34 cellular contexts compared by ENCODE assay signal in genomic region chr19:38118176-38118575, GRCh38.
"Had no signal": no experiment of that assay in that cellular context is flagged by ENCODE, and none has a peak within 500 bp of the region (broad histone marks: within the 10 kb centered on the region; RNA-seq: fewer than 3 reads in every experiment).

No MANE protein-coding gene starts in this region.

- H3K27ac Mint-ChIP-seq: activated B cell treated with CpG ODN at 0.5 μM for 24 hours; activated CD4-positive, alpha-beta memory T cell treated with anti-CD3 and anti-CD28 coated beads for 36 hours; activated CD4-positive, alpha-beta T cell treated with anti-CD3 and anti-CD28 coated beads, Interleukin-2, amount 10 ng/mL, durations not matched to agents 24 days and 14 days; activated CD8-positive, alpha-beta T cell treated with anti-CD3 and anti-CD28 coated beads for 36 hours; activated naive CD4-positive, alpha-beta T cell treated with anti-CD3 and anti-CD28 coated beads for 36 hours; activated naive CD8-positive, alpha-beta T cell; activated naive CD8-positive, alpha-beta T cell treated with anti-CD3 and anti-CD28 coated beads, Interleukin-2, amount 10 ng/mL, durations not matched to agents 7 days and 5 days; activated naive CD8-positive, alpha-beta T cell treated with anti-CD3 and anti-CD28 coated beads, Interleukin-2, amount 50 U/mL, for 24 hours; activated T-helper 1 cell treated with anti-CD3 and anti-CD28 coated beads, Interleukin-12 subunit alpha, Interleukin-12 subunit beta, Interleukin-2, Interleukin-4 antibody, amounts not matched to agents 30 ng/mL and 10 ng/mL and 1 ng/mL, durations not matched to agents 14 hours and 24 hours and 36 hours; activated T-helper 17 cell treated with anti-CD3 and anti-CD28 coated beads, Interleukin-2, amount 50 U/mL, for 72 hours; brain; T-helper 1 cell treated with Interleukin-12 subunit alpha and Interleukin-12 subunit beta and Interleukin-4 antibody, amounts not matched to agents 30 μg/mL and 1 μg/mL, for 36 hours; T-helper 2 cell treated with Interferon-gamma antibody and Interleukin-4, amounts not matched to agents 5 μg/mL and 100 μg/mL, for 36 hours had no signal

- H3K4me3 Mint-ChIP-seq: activated B cell treated with CpG ODN at 0.5 μM for 24 hours; activated CD4-positive, alpha-beta memory T cell treated with anti-CD3 and anti-CD28 coated beads for 36 hours; activated CD4-positive, alpha-beta T cell treated with anti-CD3 and anti-CD28 coated beads, Interleukin-2, amount 10 ng/mL, durations not matched to agents 24 days and 14 days; activated CD8-positive, alpha-beta T cell treated with anti-CD3 and anti-CD28 coated beads for 36 hours; activated naive CD4-positive, alpha-beta T cell treated with anti-CD3 and anti-CD28 coated beads for 36 hours; activated naive CD8-positive, alpha-beta T cell; activated naive CD8-positive, alpha-beta T cell treated with anti-CD3 and anti-CD28 coated beads, Interleukin-2, amount 10 ng/mL, durations not matched to agents 7 days and 5 days; activated naive CD8-positive, alpha-beta T cell treated with anti-CD3 and anti-CD28 coated beads, Interleukin-2, amount 50 U/mL, for 24 hours; activated T-helper 1 cell treated with anti-CD3 and anti-CD28 coated beads, Interleukin-12 subunit alpha, Interleukin-12 subunit beta, Interleukin-2, Interleukin-4 antibody, amounts not matched to agents 30 ng/mL and 10 ng/mL and 1 ng/mL, durations not matched to agents 14 hours and 24 hours and 36 hours; activated T-helper 17 cell treated with anti-CD3 and anti-CD28 coated beads, Interleukin-2, amount 50 U/mL, for 72 hours; brain; central memory CD8-positive, alpha-beta T cell; T-helper 1 cell treated with Interleukin-12 subunit alpha and Interleukin-12 subunit beta and Interleukin-4 antibody, amounts not matched to agents 30 μg/mL and 1 μg/mL, for 36 hours; T-helper 2 cell treated with Interferon-gamma antibody and Interleukin-4, amounts not matched to agents 5 μg/mL and 100 μg/mL, for 36 hours had no signal

- DNase-seq: activated B cell treated with CpG ODN at 0.5 μM for 24 hours; activated CD4-positive, alpha-beta memory T cell treated with anti-CD3 and anti-CD28 coated beads for 36 hours; activated CD4-positive, alpha-beta T cell treated with anti-CD3 and anti-CD28 coated beads for 4 hours; activated CD4-positive, alpha-beta T cell treated with anti-CD3 and anti-CD28 coated beads, Interleukin-2, amount 10 ng/mL, durations not matched to agents 24 days and 14 days; activated CD4-positive, alpha-beta T cell treated with anti-CD3 and anti-CD28 coated beads, Interleukin-2, amount 50 U/mL, for 1 hour; activated CD4-positive, alpha-beta T cell treated with anti-CD3 and anti-CD28 coated beads, Interleukin-2, amount 50 U/mL, for 4 hours; activated CD4-positive, CD25-positive, alpha-beta regulatory T cell treated with anti-CD3 and anti-CD28 coated beads, Interleukin-2, amount 50 U/mL, for 72 hours; activated CD8-positive, alpha-beta memory T cell treated with anti-CD3 and anti-CD28 coated beads, Interleukin-2, amount 50 U/mL, for 4 hours; activated CD8-positive, alpha-beta T cell treated with anti-CD3 and anti-CD28 coated beads for 36 hours; activated effector memory CD4-positive, alpha-beta T cell treated with anti-CD3 and anti-CD28 coated beads, Interleukin-2, amount 50 U/mL, for 16 hours; activated gamma-delta T cell treated with Interleukin-2 at 50 U/mL for 16 hours; activated naive CD4-positive, alpha-beta T cell; activated naive CD4-positive, alpha-beta T cell treated with anti-CD3 and anti-CD28 coated beads for 36 hours; activated naive CD4-positive, alpha-beta T cell treated with anti-CD3 and anti-CD28 coated beads, Interleukin-2, amount 50 U/mL, for 16 hours; activated naive CD8-positive, alpha-beta T cell treated with anti-CD3 and anti-CD28 coated beads, Interleukin-2, amount 10 ng/mL, durations not matched to agents 7 days and 5 days; activated naive CD8-positive, alpha-beta T cell treated with anti-CD3 and anti-CD28 coated beads, Interleukin-2, amount 50 U/mL, for 24 hours; activated T-cell treated with anti-CD3 and anti-CD28 coated beads for 4 hours; activated T-cell treated with anti-CD3 and anti-CD28 coated beads, Interleukin-2, amount 50 U/mL, for 1 hour; activated T-cell treated with anti-CD3 and anti-CD28 coated beads, Interleukin-2, amount 50 U/mL, for 48 hours; amygdala; anterior cingulate cortex; caudate nucleus; cerebellar nuclear complex; SW 1271; T-helper 1 cell; T-helper 2 cell; T-helper 9 cell had no signal

- H3K9me3 Mint-ChIP-seq: activated B cell treated with CpG ODN at 0.5 μM for 24 hours; activated CD4-positive, alpha-beta memory T cell treated with anti-CD3 and anti-CD28 coated beads for 36 hours; activated naive CD8-positive, alpha-beta T cell treated with anti-CD3 and anti-CD28 coated beads, Interleukin-2, amount 10 ng/mL, durations not matched to agents 7 days and 5 days; central memory CD8-positive, alpha-beta T cell had no signal

- ATAC-seq: activated CD8-positive, alpha-beta T cell treated with anti-CD3 and anti-CD28 coated beads for 36 hours; activated naive CD8-positive, alpha-beta T cell treated with anti-CD3 and anti-CD28 coated beads, Interleukin-2, amount 50 U/mL, for 24 hours; activated T-helper 17 cell treated with anti-CD3 and anti-CD28 coated beads, Interleukin-2, amount 50 U/mL, for 72 hours had no signal

- H3K4me1 Mint-ChIP-seq: brain had no signal

- H3K27me3 Mint-ChIP-seq: activated B cell treated with CpG ODN at 0.5 μM for 24 hours; activated CD4-positive, alpha-beta memory T cell treated with anti-CD3 and anti-CD28 coated beads for 36 hours; activated CD4-positive, alpha-beta T cell treated with anti-CD3 and anti-CD28 coated beads, Interleukin-2, amount 10 ng/mL, durations not matched to agents 24 days and 14 days; activated CD8-positive, alpha-beta T cell treated with anti-CD3 and anti-CD28 coated beads for 36 hours; activated naive CD8-positive, alpha-beta T cell; activated naive CD8-positive, alpha-beta T cell treated with anti-CD3 and anti-CD28 coated beads, Interleukin-2, amount 10 ng/mL, durations not matched to agents 7 days and 5 days; activated naive CD8-positive, alpha-beta T cell treated with anti-CD3 and anti-CD28 coated beads, Interleukin-2, amount 50 U/mL, for 24 hours; activated T-helper 17 cell treated with anti-CD3 and anti-CD28 coated beads, Interleukin-2, amount 50 U/mL, for 72 hours; central memory CD8-positive, alpha-beta T cell had no signal
